29 cellular contexts compared by ENCODE assay signal in the genomic region with DNA sequence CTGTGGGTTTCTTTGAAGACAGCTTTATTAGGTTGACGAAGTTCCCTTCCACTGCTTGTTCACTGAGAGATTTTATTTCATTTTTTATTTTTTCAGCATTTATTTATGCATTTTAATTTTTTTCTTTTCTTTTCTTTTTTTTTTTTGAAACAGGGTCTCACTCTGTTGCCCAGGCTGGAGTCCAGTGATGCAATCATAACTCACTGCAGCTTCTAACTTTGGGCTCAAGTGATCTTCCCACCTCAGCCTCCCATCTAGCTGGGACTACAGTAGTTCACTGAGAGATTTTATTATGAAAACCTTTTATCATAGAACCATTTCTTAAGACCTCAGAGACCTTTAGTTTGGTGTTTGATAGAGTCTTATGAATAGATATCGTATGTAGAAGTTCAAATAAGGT.
"Had no signal": no experiment of that assay in that cellular context is flagged by ENCODE, and none has a peak within 500 bp of the region (broad histone marks: within the 10 kb centered on the region; RNA-seq: fewer than 3 reads in every experiment).

No MANE protein-coding gene starts in this region.

- H3K4me3 ChIP-seq: stomach, suprapubic skin, testis, thoracic aorta, thyroid gland, tibial artery, tibial nerve, transverse colon, upper lobe of left lung, upper lobe of right lung, uterus, vagina had no signal

- H3K4me3 Mint-ChIP-seq: stimulated activated effector memory CD8-positive, alpha-beta T cell treated with anti-CD3 and anti-CD28 coated beads, Interleukin-12 subunit alpha, Interleukin-12 subunit beta, amount 100 ng/mL, for 72 hours; stimulated activated memory B cell treated with anti-CD40 and anti-IgM and Interleukin-4, amounts not matched to agents 10 μg/mL and 1 μg/mL and 100 μg/mL, for 72 hours; stimulated activated naive B cell treated with anti-CD40 and anti-IgM and Interleukin-4, amounts not matched to agents 10 μg/mL and 1 μg/mL and 100 μg/mL, for 72 hours; stimulated activated naive CD8-positive, alpha-beta T cell treated with anti-CD3 and anti-CD28 coated beads, Interleukin-15, amount 100 ng/mL, for 72 hours; stimulated activated naive CD8-positive, alpha-beta T cell treated with anti-CD3 and anti-CD28 coated beads, Interleukin-15, Interleukin-2, amounts not matched to agents 100 ng/mL and 50 ng/mL, for 24 hours; type B pancreatic cell had no signal

- H3K27me3 ChIP-seq: stomach, suprapubic skin, testis, thyroid gland, tibial artery, tibial nerve, transverse colon, upper lobe of left lung, upper lobe of right lung, uterus, vagina had no signal

- FAIRE-seq: urothelium cell line had no signal

- H3K36me3 ChIP-seq: upper lobe of right lung, uterus had no signal

- ATAC-seq: stimulated activated effector memory CD8-positive, alpha-beta T cell treated with anti-CD3 and anti-CD28 coated beads, Interleukin-12 subunit alpha, Interleukin-12 subunit beta, amount 100 ng/mL, for 72 hours; stimulated activated memory B cell treated with anti-CD40 and anti-IgM and Interleukin-4, amounts not matched to agents 10 μg/mL and 1 μg/mL and 100 μg/mL, for 72 hours; stimulated activated naive B cell treated with anti-CD40 and anti-IgM and Interleukin-4, amounts not matched to agents 10 μg/mL and 1 μg/mL and 100 μg/mL, for 72 hours; stimulated activated naive CD8-positive, alpha-beta T cell treated with anti-CD3 and anti-CD28 coated beads, Interleukin-15, amount 100 ng/mL, for 72 hours; stimulated activated naive CD8-positive, alpha-beta T cell treated with anti-CD3 and anti-CD28 coated beads, Interleukin-15, Interleukin-2, amounts not matched to agents 100 U/mL and 50 U/mL, for 24 hours; upper lobe of right lung had no signal

- H3K27me3 Mint-ChIP-seq: stimulated activated memory B cell treated with anti-CD40 and anti-IgM and Interleukin-4, amounts not matched to agents 10 μg/mL and 1 μg/mL and 100 μg/mL, for 72 hours; stimulated activated naive B cell treated with anti-CD40 and anti-IgM and Interleukin-4, amounts not matched to agents 10 μg/mL and 1 μg/mL and 100 μg/mL, for 72 hours; stimulated activated naive CD8-positive, alpha-beta T cell treated with anti-CD3 and anti-CD28 coated beads, Interleukin-15, amount 100 ng/mL, for 72 hours; stimulated activated naive CD8-positive, alpha-beta T cell treated with anti-CD3 and anti-CD28 coated beads, Interleukin-15, Interleukin-2, amounts not matched to agents 100 ng/mL and 50 ng/mL, for 24 hours; type B pancreatic cell had no signal

- H3K9me3 ChIP-seq: testis, thyroid gland had no signal

- H3K27ac ChIP-seq: stomach, suprapubic skin, testis, thoracic aorta, thyroid gland, tibial artery, tibial nerve, transverse colon, upper lobe of left lung, upper lobe of right lung, uterus, vagina had no signal

- H3K4me1 ChIP-seq: stomach, suprapubic skin, testis, thyroid gland, tibial artery, tibial nerve, transverse colon, upper lobe of left lung, upper lobe of right lung, uterus, vagina had no signal

- H3K4me1 Mint-ChIP-seq: stimulated activated effector memory CD8-positive, alpha-beta T cell treated with anti-CD3 and anti-CD28 coated beads, Interleukin-12 subunit alpha, Interleukin-12 subunit beta, amount 100 ng/mL, for 72 hours; stimulated activated memory B cell treated with anti-CD40 and anti-IgM and Interleukin-4, amounts not matched to agents 10 μg/mL and 1 μg/mL and 100 μg/mL, for 72 hours; stimulated activated naive B cell treated with anti-CD40 and anti-IgM and Interleukin-4, amounts not matched to agents 10 μg/mL and 1 μg/mL and 100 μg/mL, for 72 hours; stimulated activated naive CD8-positive, alpha-beta T cell treated with anti-CD3 and anti-CD28 coated beads, Interleukin-15, amount 100 ng/mL, for 72 hours had no signal

- H3K27ac Mint-ChIP-seq: stimulated activated effector memory CD8-positive, alpha-beta T cell treated with anti-CD3 and anti-CD28 coated beads, Interleukin-12 subunit alpha, Interleukin-12 subunit beta, amount 100 ng/mL, for 72 hours; stimulated activated memory B cell treated with anti-CD40 and anti-IgM and Interleukin-4, amounts not matched to agents 10 μg/mL and 1 μg/mL and 100 μg/mL, for 72 hours; stimulated activated naive B cell treated with anti-CD40 and anti-IgM and Interleukin-4, amounts not matched to agents 10 μg/mL and 1 μg/mL and 100 μg/mL, for 72 hours; stimulated activated naive CD8-positive, alpha-beta T cell treated with anti-CD3 and anti-CD28 coated beads, Interleukin-15, amount 100 ng/mL, for 72 hours; stimulated activated naive CD8-positive, alpha-beta T cell treated with anti-CD3 and anti-CD28 coated beads, Interleukin-15, Interleukin-2, amounts not matched to agents 100 ng/mL and 50 ng/mL, for 24 hours; type B pancreatic cell had no signal

- DNase-seq: stimulated activated CD4-positive, alpha-beta T cell treated with anti-CD3 and anti-CD28 coated beads, Interleukin-2, amount 100 ng/mL, for 48 hours; stimulated activated CD4-positive, alpha-beta T cell treated with anti-CD3 and anti-CD28 coated beads, Interleukin-4, amount 100 ng/mL, for 1 hour; stimulated activated CD4-positive, alpha-beta T cell treated with anti-CD3 and anti-CD28 coated beads, Interleukin-4, amount 100 ng/mL, for 24 hours; stimulated activated CD4-positive, alpha-beta T cell treated with anti-CD3 and anti-CD28 coated beads, Interleukin-4, amount 100 ng/mL, for 4 hours; stimulated activated CD8-positive, alpha-beta memory T cell treated with anti-CD3 and anti-CD28 coated beads, Interleukin-4, amount 100 ng/mL, for 48 hours; stimulated activated naive B cell treated with anti-CD40 and anti-IgM and Interleukin-4, amounts not matched to agents 10 μg/mL and 1 μg/mL and 100 μg/mL, for 72 hours; stimulated activated naive CD4-positive, alpha-beta T cell; stimulated activated naive CD4-positive, alpha-beta T cell treated with Interleukin-2 at 50 U/mL for 16 hours; stimulated activated naive CD8-positive, alpha-beta T cell treated with anti-CD3 and anti-CD28 coated beads, Interleukin-15, amount 100 ng/mL, for 72 hours; stimulated activated naive CD8-positive, alpha-beta T cell treated with anti-CD3 and anti-CD28 coated beads, Interleukin-15, Interleukin-2, amounts not matched to agents 100 U/mL and 50 U/mL, for 24 hours; stomach; substantia nigra; testis; thyroid gland; tibial artery; transverse colon; trophoblast cell; upper lobe of left lung; upper lobe of right lung; uterus had no signal

- H3K36me3 Mint-ChIP-seq: stimulated activated effector memory CD8-positive, alpha-beta T cell treated with anti-CD3 and anti-CD28 coated beads, Interleukin-12 subunit alpha, Interleukin-12 subunit beta, amount 100 ng/mL, for 72 hours had no signal
